23 cellular contexts compared by ENCODE assay signal in genomic region chr7:90988523-90988922, GRCh38.
DNase-seq lines count a peak whose midpoint lies in the region; TF ChIP-seq lines count a peak whose summit lies in the region.
"Had no signal": no experiment of that assay in that cellular context is flagged by ENCODE, and none has a peak within 500 bp of the region (broad histone marks: within the 10 kb centered on the region; RNA-seq: fewer than 3 reads in every experiment).

No MANE protein-coding gene starts in this region.

- no peaks in the 10 kb centered on the region for H3F3A ChIP-seq in neural cell (ENCODE audit: insufficient read depth, low read length, poor library complexity, severe bottlenecking)

- peak; percentile 43 for TF ChIP-seq EP300 in neural cell (conservative IDR thresholded peaks at IDR 0.05; ENCODE audit: poor library complexity, severe bottlenecking)

- intact Hi-C loops in dorsolateral prefrontal cortex (cut with DNase I) = no loop called here

- no peaks in the 10 kb centered on the region for H3K79me2 ChIP-seq in neural cell (replicated peaks; ENCODE audit: insufficient read depth, low read length)

- no peaks in the 10 kb centered on the region for H3K36me3 ChIP-seq in neural cell (ENCODE audit: insufficient read depth, low read length)
- H3K36me3 ChIP-seq: BE2C, cardiac muscle cell, uterus had no signal

- H3K27ac ChIP-seq in neural cell (ENCODE audit: low read length) = peak overlapping the region; percentile 62
- H3K27ac ChIP-seq in dorsolateral prefrontal cortex = no peak overlapping the region
- H3K27ac ChIP-seq: cardiac muscle cell, uterus had no signal

- no peaks in the 10 kb centered on the region for H4K20me1 ChIP-seq in neural cell (ENCODE audit: insufficient read depth)

- H3K4me2 ChIP-seq in neural cell (ENCODE audit: low read length) = peak overlapping the region; percentile 28
- H3K4me2 ChIP-seq: smooth muscle cell had no signal

- H2AFZ ChIP-seq in neural cell (ENCODE audit: low read depth, low read length) = no peak overlapping the region

- H3K4me3 ChIP-seq in neural cell (ENCODE audit: low read length) = peak overlapping the region; percentile 10
- H3K4me3 ChIP-seq in dorsolateral prefrontal cortex = no peak overlapping the region
- H3K4me3 ChIP-seq: cardiac muscle cell, smooth muscle cell, uterus had no signal

- TF ChIP-seq CTCF in neural cell (IDR thresholded peaks at IDR 0.05; ENCODE audit: poor library complexity, severe bottlenecking) (no peak), dorsolateral prefrontal cortex (IDR thresholded peaks at IDR 0.05 in 54 of 56, conservative IDR thresholded peaks at IDR 0.05 in 2 of 56; ENCODE audit: low read depth in 1 of 56, partially characterized antibody in 56 of 56) (no peak)

- H3K9me2 ChIP-seq in neural cell (ENCODE audit: insufficient read depth, low read length) = no peaks in the 10 kb centered on the region

- peak; percentile 35 for DNase-seq in NCI-H82 (lab: John Stamatoyannopoulos, UW)
- DNase-seq in NCI-H82 treated with DMSO at 0.1 percent for 48 hours (lab: John Stamatoyannopoulos, UW; ENCODE audit: unreplicated experiment) = no peak
- peak; percentile 67 to 94 for DNase-seq in NCI-H2081 (lab: John Stamatoyannopoulos, UW)
- DNase-seq in NCI-H774 (lab: John Stamatoyannopoulos, UW) = peak; percentile 91
- DNase-seq in activated CD4-positive, alpha-beta T cell treated with anti-CD3 and anti-CD28 coated beads for 4 hours = no peak
- DNase-seq in dorsolateral prefrontal cortex = no peak
- no peak for DNase-seq in central memory CD4-positive, alpha-beta T cell
- DNase-seq: 8988T; activated CD4-positive, alpha-beta T cell treated with anti-CD3 and anti-CD28 coated beads, Interleukin-2, amount 10 ng/mL, durations not matched to agents 7 days and 5 days; activated CD8-positive, alpha-beta memory T cell treated with anti-CD3 and anti-CD28 coated beads, Interleukin-2, amount 50 U/mL, for 48 hours; activated gamma-delta T cell treated with Interleukin-2 at 50 U/mL for 16 hours; BE2C; erythroblast; GDM1; H7; mesendoderm; NCI-H2107; stimulated activated CD4-positive, alpha-beta T cell treated with anti-CD3 and anti-CD28 coated beads, Interleukin-4, amount 100 ng/mL, for 4 hours; T-cell; uterus had no signal

- no peaks in the 10 kb centered on the region for H3K9me3 ChIP-seq in neural cell (ENCODE audit: low read length)
- H3K9me3 ChIP-seq: BE2C, uterus had no signal

- TF ChIP-seq RAD21 in neural cell (conservative IDR thresholded peaks at IDR 0.05) = no peak

- peak overlapping the region; percentile 25 for H3K9ac ChIP-seq in neural cell (ENCODE audit: low read length)

- H3K27me3 ChIP-seq in neural cell (ENCODE audit: insufficient read depth, low read depth, low read length) (no peaks in the 10 kb centered on the region), dorsolateral prefrontal cortex (no peaks in the 10 kb centered on the region)
- H3K27me3 ChIP-seq: BE2C, cardiac muscle cell, uterus had no signal

TF ChIP-seq in neural cell, 6 proteins besides CTCF, POLR2A, EP300 and RAD21:
- no peak for TF ChIP-seq MXI1 (conservative IDR thresholded peaks at IDR 0.05; ENCODE audit: poor library complexity, severe bottlenecking)
- TF ChIP-seq REST (IDR thresholded peaks at IDR 0.05; ENCODE audit: borderline replicate concordance) = peak; percentile 39
- no peak for TF ChIP-seq SMC3 (conservative IDR thresholded peaks at IDR 0.05; ENCODE audit: poor library complexity)
- no peak for TF ChIP-seq EZH2 (IDR thresholded peaks at IDR 0.05; ENCODE audit: borderline replicate concordance, insufficient read depth, low read length, poor library complexity, severe bottlenecking)

Comparison
In these comparisons a context has a peak if more than half of its experiments do, and no peak if none do; other contexts are left out.
1. DNase-seq: peak in NCI-H82 (single experiment), NCI-H2081 (2 of 2) and NCI-H774 (single experiment); none in NCI-H82 treated with DMSO at 0.1 percent for 48 hours (single experiment), activated CD4-positive, alpha-beta T cell treated with anti-CD3 and anti-CD28 coated beads for 4 hours (0 of 2), dorsolateral prefrontal cortex (0 of 10) and central memory CD4-positive, alpha-beta T cell (single experiment).